ENCODE assay signal across 34 cellular contexts in genomic region chr7:115734643-115735042, GRCh38.
"Had no signal": no experiment of that assay in that cellular context is flagged by ENCODE, and none has a peak within 500 bp of the region (broad histone marks: within the 10 kb centered on the region; RNA-seq: fewer than 3 reads in every experiment).

No MANE protein-coding gene starts in this region.

- H3K27me3 ChIP-seq: adrenal gland, body of pancreas, brain microvascular endothelial cell, breast epithelium had no signal

- ATAC-seq: activated CD8-positive, alpha-beta T cell treated with anti-CD3 and anti-CD28 coated beads for 36 hours; activated naive CD4-positive, alpha-beta T cell treated with anti-CD3 and anti-CD28 coated beads, Interleukin-2, amount 50 U/mL, for 72 hours; activated T-cell treated with anti-CD3 and anti-CD28 coated beads, Interleukin-2, amount 50 U/mL, for 4 hours; activated T-cell treated with anti-CD3 and anti-CD28 coated beads, Interleukin-2, amount 50 U/mL, for 72 hours; activated T-helper 17 cell treated with anti-CD3 and anti-CD28 coated beads, Interleukin-2, amount 50 U/mL, for 72 hours; body of pancreas had no signal

- H3K4me3 ChIP-seq: adrenal gland, body of pancreas, breast epithelium had no signal

- H3K27me3 Mint-ChIP-seq: activated B cell treated with CpG ODN at 0.5 μM for 24 hours; activated CD4-positive, alpha-beta T cell treated with anti-CD3 and anti-CD28 coated beads, Interleukin-2, amount 10 ng/mL, durations not matched to agents 24 days and 14 days; activated CD8-positive, alpha-beta T cell treated with anti-CD3 and anti-CD28 coated beads for 36 hours; activated naive CD8-positive, alpha-beta T cell treated with anti-CD3 and anti-CD28 coated beads for 36 hours had no signal

- H3K4me3 Mint-ChIP-seq: activated B cell treated with CpG ODN at 0.5 μM for 24 hours; activated CD4-positive, alpha-beta memory T cell treated with anti-CD3 and anti-CD28 coated beads for 36 hours; activated CD4-positive, alpha-beta T cell treated with anti-CD3 and anti-CD28 coated beads, Interleukin-2, amount 10 ng/mL, durations not matched to agents 24 days and 14 days; activated CD8-positive, alpha-beta T cell treated with anti-CD3 and anti-CD28 coated beads for 36 hours; activated naive CD4-positive, alpha-beta T cell treated with anti-CD3 and anti-CD28 coated beads for 36 hours; activated naive CD8-positive, alpha-beta T cell treated with anti-CD3 and anti-CD28 coated beads for 36 hours; activated T-cell treated with anti-CD3 and anti-CD28 coated beads, Interleukin-2, amount 50 U/mL, for 4 hours; activated T-cell treated with anti-CD3 and anti-CD28 coated beads, Interleukin-2, amount 50 U/mL, for 72 hours; activated T-helper 1 cell treated with anti-CD3 and anti-CD28 coated beads, Interleukin-12 subunit alpha, Interleukin-12 subunit beta, Interleukin-2, Interleukin-4 antibody, amounts not matched to agents 30 ng/mL and 10 ng/mL and 1 ng/mL, durations not matched to agents 14 hours and 24 hours and 36 hours; activated T-helper 17 cell treated with anti-CD3 and anti-CD28 coated beads, Interleukin-2, amount 50 U/mL, for 72 hours; T-helper 1 cell treated with Interleukin-12 subunit alpha and Interleukin-12 subunit beta and Interleukin-4 antibody, amounts not matched to agents 30 μg/mL and 1 μg/mL, for 36 hours; T-helper 2 cell treated with Interferon-gamma antibody and Interleukin-4, amounts not matched to agents 5 μg/mL and 100 μg/mL, for 36 hours had no signal

- H3K36me3 ChIP-seq: adrenal gland, brain microvascular endothelial cell, breast epithelium had no signal

- DNase-seq: activated B cell treated with CpG ODN at 0.5 μM for 24 hours; activated CD4-positive, alpha-beta memory T cell treated with anti-CD3 and anti-CD28 coated beads for 36 hours; activated CD4-positive, alpha-beta T cell treated with anti-CD3 and anti-CD28 coated beads for 4 hours; activated CD4-positive, alpha-beta T cell treated with anti-CD3 and anti-CD28 coated beads, Interleukin-2, amount 10 ng/mL, durations not matched to agents 24 days and 14 days; activated CD4-positive, alpha-beta T cell treated with anti-CD3 and anti-CD28 coated beads, Interleukin-2, amount 50 U/mL, for 1 hour; activated CD4-positive, alpha-beta T cell treated with anti-CD3 and anti-CD28 coated beads, Interleukin-2, amount 50 U/mL, for 4 hours; activated CD4-positive, CD25-positive, alpha-beta regulatory T cell treated with anti-CD3 and anti-CD28 coated beads, Interleukin-2, amount 50 U/mL, for 72 hours; activated CD8-positive, alpha-beta memory T cell treated with anti-CD3 and anti-CD28 coated beads, Interleukin-2, amount 50 U/mL, for 4 hours; activated CD8-positive, alpha-beta T cell treated with anti-CD3 and anti-CD28 coated beads for 36 hours; activated effector memory CD4-positive, alpha-beta T cell treated with anti-CD3 and anti-CD28 coated beads, Interleukin-2, amount 50 U/mL, for 16 hours; activated gamma-delta T cell treated with Interleukin-2 at 50 U/mL for 16 hours; activated naive CD4-positive, alpha-beta T cell; activated naive CD4-positive, alpha-beta T cell treated with anti-CD3 and anti-CD28 coated beads for 36 hours; activated naive CD4-positive, alpha-beta T cell treated with anti-CD3 and anti-CD28 coated beads, Interleukin-2, amount 50 U/mL, for 16 hours; activated naive CD8-positive, alpha-beta T cell treated with anti-CD3 and anti-CD28 coated beads for 36 hours; activated T-cell treated with anti-CD3 and anti-CD28 coated beads for 4 hours; activated T-cell treated with anti-CD3 and anti-CD28 coated beads, Interleukin-2, amount 50 U/mL, for 1 hour; activated T-cell treated with anti-CD3 and anti-CD28 coated beads, Interleukin-2, amount 50 U/mL, for 4 hours; activated T-cell treated with anti-CD3 and anti-CD28 coated beads, Interleukin-2, amount 50 U/mL, for 72 hours; adrenal gland; amniotic stem cell; aorta; body of pancreas; brain microvascular endothelial cell; central memory CD4-positive, alpha-beta T cell; T-helper 2 cell; T-helper 9 cell had no signal

- H3K4me1 ChIP-seq: adrenal gland, body of pancreas, breast epithelium had no signal

- H3K27ac ChIP-seq: adrenal gland, body of pancreas, brain microvascular endothelial cell, breast epithelium, VCaP had no signal

- H3K27ac Mint-ChIP-seq: activated B cell treated with CpG ODN at 0.5 μM for 24 hours; activated CD4-positive, alpha-beta memory T cell treated with anti-CD3 and anti-CD28 coated beads for 36 hours; activated CD4-positive, alpha-beta T cell treated with anti-CD3 and anti-CD28 coated beads, Interleukin-2, amount 10 ng/mL, durations not matched to agents 24 days and 14 days; activated CD8-positive, alpha-beta T cell treated with anti-CD3 and anti-CD28 coated beads for 36 hours; activated naive CD4-positive, alpha-beta T cell treated with anti-CD3 and anti-CD28 coated beads for 36 hours; activated naive CD4-positive, alpha-beta T cell treated with anti-CD3 and anti-CD28 coated beads, Interleukin-2, amount 50 U/mL, for 72 hours; activated naive CD8-positive, alpha-beta T cell treated with anti-CD3 and anti-CD28 coated beads for 36 hours; activated T-cell treated with anti-CD3 and anti-CD28 coated beads, Interleukin-2, amount 50 U/mL, for 72 hours; activated T-helper 1 cell treated with anti-CD3 and anti-CD28 coated beads, Interleukin-12 subunit alpha, Interleukin-12 subunit beta, Interleukin-2, Interleukin-4 antibody, amounts not matched to agents 30 ng/mL and 10 ng/mL and 1 ng/mL, durations not matched to agents 14 hours and 24 hours and 36 hours; activated T-helper 17 cell treated with anti-CD3 and anti-CD28 coated beads, Interleukin-2, amount 50 U/mL, for 72 hours; T-helper 1 cell treated with Interleukin-12 subunit alpha and Interleukin-12 subunit beta and Interleukin-4 antibody, amounts not matched to agents 30 μg/mL and 1 μg/mL, for 36 hours; T-helper 2 cell treated with Interferon-gamma antibody and Interleukin-4, amounts not matched to agents 5 μg/mL and 100 μg/mL, for 36 hours had no signal

- H3K4me1 Mint-ChIP-seq: activated B cell treated with CpG ODN at 0.5 μM for 24 hours; activated CD4-positive, alpha-beta T cell treated with anti-CD3 and anti-CD28 coated beads, Interleukin-2, amount 10 ng/mL, durations not matched to agents 24 days and 14 days; activated naive CD8-positive, alpha-beta T cell treated with anti-CD3 and anti-CD28 coated beads for 36 hours; activated T-helper 17 cell treated with anti-CD3 and anti-CD28 coated beads, Interleukin-2, amount 50 U/mL, for 72 hours had no signal

- H3K36me3 Mint-ChIP-seq: activated CD4-positive, alpha-beta memory T cell treated with anti-CD3 and anti-CD28 coated beads for 36 hours; activated naive CD4-positive, alpha-beta T cell treated with anti-CD3 and anti-CD28 coated beads, Interleukin-2, amount 50 U/mL, for 72 hours; activated naive CD8-positive, alpha-beta T cell treated with anti-CD3 and anti-CD28 coated beads for 36 hours had no signal

- H3K9me3 Mint-ChIP-seq: activated B cell treated with CpG ODN at 0.5 μM for 24 hours; activated CD4-positive, alpha-beta T cell treated with anti-CD3 and anti-CD28 coated beads, Interleukin-2, amount 10 ng/mL, durations not matched to agents 24 days and 14 days; activated CD8-positive, alpha-beta T cell treated with anti-CD3 and anti-CD28 coated beads for 36 hours; activated naive CD4-positive, alpha-beta T cell treated with anti-CD3 and anti-CD28 coated beads for 36 hours; activated naive CD4-positive, alpha-beta T cell treated with anti-CD3 and anti-CD28 coated beads, Interleukin-2, amount 50 U/mL, for 72 hours; activated naive CD8-positive, alpha-beta T cell treated with anti-CD3 and anti-CD28 coated beads for 36 hours; activated T-cell treated with anti-CD3 and anti-CD28 coated beads, Interleukin-2, amount 50 U/mL, for 4 hours; activated T-helper 1 cell treated with anti-CD3 and anti-CD28 coated beads, Interleukin-12 subunit alpha, Interleukin-12 subunit beta, Interleukin-2, Interleukin-4 antibody, amounts not matched to agents 30 ng/mL and 10 ng/mL and 1 ng/mL, durations not matched to agents 14 hours and 24 hours and 36 hours; activated T-helper 17 cell treated with anti-CD3 and anti-CD28 coated beads, Interleukin-2, amount 50 U/mL, for 72 hours; T-helper 1 cell treated with Interleukin-12 subunit alpha and Interleukin-12 subunit beta and Interleukin-4 antibody, amounts not matched to agents 30 μg/mL and 1 μg/mL, for 36 hours; T-helper 2 cell treated with Interferon-gamma antibody and Interleukin-4, amounts not matched to agents 5 μg/mL and 100 μg/mL, for 36 hours had no signal
